ENCODE assay signal across 1 cellular context in genomic region chr6:28281288-28282064, GRCh38.
A peak's percentile ranks its signal among the peaks of the same experiment; 100 is the strongest.
TF ChIP-seq lines count a peak whose summit lies in the region.

A gene with protein sequence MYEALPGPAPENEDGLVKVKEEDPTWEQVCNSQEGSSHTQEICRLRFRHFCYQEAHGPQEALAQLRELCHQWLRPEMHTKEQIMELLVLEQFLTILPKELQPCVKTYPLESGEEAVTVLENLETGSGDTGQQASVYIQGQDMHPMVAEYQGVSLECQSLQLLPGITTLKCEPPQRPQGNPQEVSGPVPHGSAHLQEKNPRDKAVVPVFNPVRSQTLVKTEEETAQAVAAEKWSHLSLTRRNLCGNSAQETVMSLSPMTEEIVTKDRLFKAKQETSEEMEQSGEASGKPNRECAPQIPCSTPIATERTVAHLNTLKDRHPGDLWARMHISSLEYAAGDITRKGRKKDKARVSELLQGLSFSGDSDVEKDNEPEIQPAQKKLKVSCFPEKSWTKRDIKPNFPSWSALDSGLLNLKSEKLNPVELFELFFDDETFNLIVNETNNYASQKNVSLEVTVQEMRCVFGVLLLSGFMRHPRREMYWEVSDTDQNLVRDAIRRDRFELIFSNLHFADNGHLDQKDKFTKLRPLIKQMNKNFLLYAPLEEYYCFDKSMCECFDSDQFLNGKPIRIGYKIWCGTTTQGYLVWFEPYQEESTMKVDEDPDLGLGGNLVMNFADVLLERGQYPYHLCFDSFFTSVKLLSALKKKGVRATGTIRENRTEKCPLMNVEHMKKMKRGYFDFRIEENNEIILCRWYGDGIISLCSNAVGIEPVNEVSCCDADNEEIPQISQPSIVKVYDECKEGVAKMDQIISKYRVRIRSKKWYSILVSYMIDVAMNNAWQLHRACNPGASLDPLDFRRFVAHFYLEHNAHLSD (plus strand): TSS chr6:28281572. CDS start chr6:28283814, 2,242 bp downstream.

TF ChIP-seq in HepG2, 621 proteins besides CTCF, POLR2A, EP300 and RAD21 (continued from another document and continues in another):
- TF ChIP-seq, protein P1, sequence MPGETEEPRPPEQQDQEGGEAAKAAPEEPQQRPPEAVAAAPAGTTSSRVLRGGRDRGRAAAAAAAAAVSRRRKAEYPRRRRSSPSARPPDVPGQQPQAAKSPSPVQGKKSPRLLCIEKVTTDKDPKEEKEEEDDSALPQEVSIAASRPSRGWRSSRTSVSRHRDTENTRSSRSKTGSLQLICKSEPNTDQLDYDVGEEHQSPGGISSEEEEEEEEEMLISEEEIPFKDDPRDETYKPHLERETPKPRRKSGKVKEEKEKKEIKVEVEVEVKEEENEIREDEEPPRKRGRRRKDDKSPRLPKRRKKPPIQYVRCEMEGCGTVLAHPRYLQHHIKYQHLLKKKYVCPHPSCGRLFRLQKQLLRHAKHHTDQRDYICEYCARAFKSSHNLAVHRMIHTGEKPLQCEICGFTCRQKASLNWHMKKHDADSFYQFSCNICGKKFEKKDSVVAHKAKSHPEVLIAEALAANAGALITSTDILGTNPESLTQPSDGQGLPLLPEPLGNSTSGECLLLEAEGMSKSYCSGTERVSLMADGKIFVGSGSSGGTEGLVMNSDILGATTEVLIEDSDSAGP (CRISPR knock-in tag; IDR thresholded peaks at IDR 0.05; ENCODE audit: borderline replicate concordance): peak; percentile 86
- TF ChIP-seq, protein P2, sequence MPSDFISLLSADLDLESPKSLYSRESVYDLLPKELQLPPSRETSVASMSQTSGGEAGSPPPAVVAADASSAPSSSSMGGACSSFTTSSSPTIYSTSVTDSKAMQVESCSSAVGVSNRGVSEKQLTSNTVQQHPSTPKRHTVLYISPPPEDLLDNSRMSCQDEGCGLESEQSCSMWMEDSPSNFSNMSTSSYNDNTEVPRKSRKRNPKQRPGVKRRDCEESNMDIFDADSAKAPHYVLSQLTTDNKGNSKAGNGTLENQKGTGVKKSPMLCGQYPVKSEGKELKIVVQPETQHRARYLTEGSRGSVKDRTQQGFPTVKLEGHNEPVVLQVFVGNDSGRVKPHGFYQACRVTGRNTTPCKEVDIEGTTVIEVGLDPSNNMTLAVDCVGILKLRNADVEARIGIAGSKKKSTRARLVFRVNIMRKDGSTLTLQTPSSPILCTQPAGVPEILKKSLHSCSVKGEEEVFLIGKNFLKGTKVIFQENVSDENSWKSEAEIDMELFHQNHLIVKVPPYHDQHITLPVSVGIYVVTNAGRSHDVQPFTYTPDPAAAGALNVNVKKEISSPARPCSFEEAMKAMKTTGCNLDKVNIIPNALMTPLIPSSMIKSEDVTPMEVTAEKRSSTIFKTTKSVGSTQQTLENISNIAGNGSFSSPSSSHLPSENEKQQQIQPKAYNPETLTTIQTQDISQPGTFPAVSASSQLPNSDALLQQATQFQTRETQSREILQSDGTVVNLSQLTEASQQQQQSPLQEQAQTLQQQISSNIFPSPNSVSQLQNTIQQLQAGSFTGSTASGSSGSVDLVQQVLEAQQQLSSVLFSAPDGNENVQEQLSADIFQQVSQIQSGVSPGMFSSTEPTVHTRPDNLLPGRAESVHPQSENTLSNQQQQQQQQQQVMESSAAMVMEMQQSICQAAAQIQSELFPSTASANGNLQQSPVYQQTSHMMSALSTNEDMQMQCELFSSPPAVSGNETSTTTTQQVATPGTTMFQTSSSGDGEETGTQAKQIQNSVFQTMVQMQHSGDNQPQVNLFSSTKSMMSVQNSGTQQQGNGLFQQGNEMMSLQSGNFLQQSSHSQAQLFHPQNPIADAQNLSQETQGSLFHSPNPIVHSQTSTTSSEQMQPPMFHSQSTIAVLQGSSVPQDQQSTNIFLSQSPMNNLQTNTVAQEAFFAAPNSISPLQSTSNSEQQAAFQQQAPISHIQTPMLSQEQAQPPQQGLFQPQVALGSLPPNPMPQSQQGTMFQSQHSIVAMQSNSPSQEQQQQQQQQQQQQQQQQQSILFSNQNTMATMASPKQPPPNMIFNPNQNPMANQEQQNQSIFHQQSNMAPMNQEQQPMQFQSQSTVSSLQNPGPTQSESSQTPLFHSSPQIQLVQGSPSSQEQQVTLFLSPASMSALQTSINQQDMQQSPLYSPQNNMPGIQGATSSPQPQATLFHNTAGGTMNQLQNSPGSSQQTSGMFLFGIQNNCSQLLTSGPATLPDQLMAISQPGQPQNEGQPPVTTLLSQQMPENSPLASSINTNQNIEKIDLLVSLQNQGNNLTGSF (CRISPR knock-in tag; IDR thresholded peaks at IDR 0.05): no peak
- TF ChIP-seq, protein P3, sequence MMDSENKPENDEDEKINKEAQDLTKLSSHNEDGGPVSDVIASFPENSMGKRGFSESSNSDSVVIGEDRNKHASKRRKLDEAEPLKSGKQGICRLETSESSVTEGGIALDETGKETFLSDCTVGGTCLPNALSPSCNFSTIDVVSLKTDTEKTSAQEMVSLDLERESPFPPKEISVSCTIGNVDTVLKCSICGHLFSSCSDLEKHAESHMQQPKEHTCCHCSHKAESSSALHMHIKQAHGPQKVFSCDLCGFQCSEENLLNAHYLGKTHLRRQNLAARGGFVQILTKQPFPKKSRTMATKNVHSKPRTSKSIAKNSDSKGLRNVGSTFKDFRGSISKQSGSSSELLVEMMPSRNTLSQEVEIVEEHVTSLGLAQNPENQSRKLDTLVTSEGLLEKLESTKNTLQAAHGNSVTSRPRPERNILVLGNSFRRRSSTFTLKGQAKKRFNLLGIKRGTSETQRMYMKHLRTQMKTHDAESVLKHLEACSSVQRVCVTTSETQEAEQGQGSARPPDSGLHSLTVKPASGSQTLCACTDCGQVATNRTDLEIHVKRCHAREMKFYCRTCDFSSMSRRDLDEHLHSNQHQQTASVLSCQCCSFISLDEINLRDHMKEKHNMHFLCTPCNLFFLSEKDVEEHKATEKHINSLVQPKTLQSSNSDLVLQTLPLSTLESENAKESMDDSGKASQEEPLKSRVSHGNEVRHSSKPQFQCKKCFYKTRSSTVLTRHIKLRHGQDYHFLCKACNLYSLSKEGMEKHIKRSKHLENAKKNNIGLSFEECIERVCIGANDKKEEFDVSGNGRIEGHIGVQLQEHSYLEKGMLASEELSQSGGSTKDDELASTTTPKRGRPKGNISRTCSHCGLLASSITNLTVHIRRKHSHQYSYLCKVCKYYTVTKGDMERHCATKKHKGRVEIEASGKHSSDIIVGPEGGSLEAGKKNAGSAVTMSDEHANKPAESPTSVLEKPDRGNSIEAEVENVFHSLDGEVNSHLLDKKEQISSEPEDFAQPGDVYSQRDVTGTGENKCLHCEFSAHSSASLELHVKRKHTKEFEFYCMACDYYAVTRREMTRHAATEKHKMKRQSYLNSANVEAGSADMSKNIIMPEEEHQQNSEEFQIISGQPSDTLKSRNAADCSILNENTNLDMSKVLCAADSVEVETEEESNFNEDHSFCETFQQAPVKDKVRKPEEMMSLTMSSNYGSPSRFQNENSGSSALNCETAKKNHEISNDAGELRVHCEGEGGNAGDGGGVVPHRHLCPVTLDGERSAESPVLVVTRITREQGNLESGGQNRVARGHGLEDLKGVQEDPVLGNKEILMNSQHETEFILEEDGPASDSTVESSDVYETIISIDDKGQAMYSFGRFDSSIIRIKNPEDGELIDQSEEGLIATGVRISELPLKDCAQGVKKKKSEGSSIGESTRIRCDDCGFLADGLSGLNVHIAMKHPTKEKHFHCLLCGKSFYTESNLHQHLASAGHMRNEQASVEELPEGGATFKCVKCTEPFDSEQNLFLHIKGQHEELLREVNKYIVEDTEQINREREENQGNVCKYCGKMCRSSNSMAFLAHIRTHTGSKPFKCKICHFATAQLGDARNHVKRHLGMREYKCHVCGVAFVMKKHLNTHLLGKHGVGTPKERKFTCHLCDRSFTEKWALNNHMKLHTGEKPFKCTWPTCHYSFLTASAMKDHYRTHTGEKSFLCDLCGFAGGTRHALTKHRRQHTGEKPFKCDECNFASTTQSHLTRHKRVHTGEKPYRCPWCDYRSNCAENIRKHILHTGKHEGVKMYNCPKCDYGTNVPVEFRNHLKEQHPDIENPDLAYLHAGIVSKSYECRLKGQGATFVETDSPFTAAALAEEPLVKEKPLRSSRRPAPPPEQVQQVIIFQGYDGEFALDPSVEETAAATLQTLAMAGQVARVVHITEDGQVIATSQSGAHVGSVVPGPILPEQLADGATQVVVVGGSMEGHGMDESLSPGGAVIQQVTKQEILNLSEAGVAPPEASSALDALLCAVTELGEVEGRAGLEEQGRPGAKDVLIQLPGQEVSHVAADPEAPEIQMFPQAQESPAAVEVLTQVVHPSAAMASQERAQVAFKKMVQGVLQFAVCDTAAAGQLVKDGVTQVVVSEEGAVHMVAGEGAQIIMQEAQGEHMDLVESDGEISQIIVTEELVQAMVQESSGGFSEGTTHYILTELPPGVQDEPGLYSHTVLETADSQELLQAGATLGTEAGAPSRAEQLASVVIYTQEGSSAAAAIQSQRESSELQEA (CRISPR knock-in tag; IDR thresholded peaks at IDR 0.05; ENCODE audit: not compliant biosample characterization): peak; percentile 79
- TF ChIP-seq ZBTB1 (CRISPR knock-in tag; IDR thresholded peaks at IDR 0.05; ENCODE audit: borderline replicate concordance) (no peak), ZNF770 (CRISPR knock-in tag; IDR thresholded peaks at IDR 0.05) (no peak), NFKBIZ (CRISPR knock-in tag; IDR thresholded peaks at IDR 0.05) (no peak), ZFY (CRISPR knock-in tag; IDR thresholded peaks at IDR 0.05) (peak; percentile 65), ZNF343 (CRISPR knock-in tag; IDR thresholded peaks at IDR 0.05) (no peak), NR0B2 (CRISPR knock-in tag; IDR thresholded peaks at IDR 0.05) (no peak), KLF15 (CRISPR knock-in tag; IDR thresholded peaks at IDR 0.05; ENCODE audit: borderline replicate concordance) (peak; percentile 84), SNAI1 (CRISPR knock-in tag; IDR thresholded peaks at IDR 0.05; ENCODE audit: borderline replicate concordance) (no peak; the same call in 1 of the 2 replicates), ZNF607 (CRISPR knock-in tag; IDR thresholded peaks at IDR 0.05; ENCODE audit: borderline replicate concordance) (no peak; the same call in 1 of the 2 replicates), ZBTB7B (CRISPR knock-in tag; IDR thresholded peaks at IDR 0.05) (peak; percentile 89), ZNF589 (CRISPR knock-in tag; conservative IDR thresholded peaks at IDR 0.05) (no peak), MED8 (CRISPR knock-in tag; IDR thresholded peaks at IDR 0.05; ENCODE audit: insufficient replicate concordance) (no peak), ZNF44 (CRISPR knock-in tag; IDR thresholded peaks at IDR 0.05) (no peak), IRF2 (CRISPR knock-in tag; IDR thresholded peaks at IDR 0.05) (peak; percentile 77), ZNF781 (CRISPR knock-in tag; IDR thresholded peaks at IDR 0.05; ENCODE audit: borderline replicate concordance, not compliant biosample characterization) (peak; percentile 92), ZNF496 (CRISPR knock-in tag; IDR thresholded peaks at IDR 0.05; ENCODE audit: insufficient replicate concordance) (no peak), ZFP1 (CRISPR knock-in tag; IDR thresholded peaks at IDR 0.05) (peak; percentile 40; the same call in 1 of the 2 replicates), ZNF746 (CRISPR knock-in tag; IDR thresholded peaks at IDR 0.05) (peak; percentile 57; the same call in 1 of the 2 replicates), ZNF710 (CRISPR knock-in tag; IDR thresholded peaks at IDR 0.05; ENCODE audit: borderline replicate concordance) (peak; percentile 59; the same call in 1 of the 2 replicates), GZF1 (CRISPR knock-in tag; IDR thresholded peaks at IDR 0.05) (peak; percentile 68; the same call in 1 of the 2 replicates), ATF3 (CRISPR knock-in tag; IDR thresholded peaks at IDR 0.05) (peak; percentile 67; the same call in 1 of the 2 replicates), YEATS2 (CRISPR knock-in tag; IDR thresholded peaks at IDR 0.05; ENCODE audit: borderline replicate concordance) (peak; percentile 87)
- TF ChIP-seq, protein P4, sequence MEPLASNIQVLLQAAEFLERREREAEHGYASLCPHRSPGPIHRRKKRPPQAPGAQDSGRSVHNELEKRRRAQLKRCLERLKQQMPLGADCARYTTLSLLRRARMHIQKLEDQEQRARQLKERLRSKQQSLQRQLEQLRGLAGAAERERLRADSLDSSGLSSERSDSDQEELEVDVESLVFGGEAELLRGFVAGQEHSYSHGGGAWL (CRISPR knock-in tag; IDR thresholded peaks at IDR 0.05): peak; percentile 79; the same call in 1 of the 2 replicates
- TF ChIP-seq, protein P5, sequence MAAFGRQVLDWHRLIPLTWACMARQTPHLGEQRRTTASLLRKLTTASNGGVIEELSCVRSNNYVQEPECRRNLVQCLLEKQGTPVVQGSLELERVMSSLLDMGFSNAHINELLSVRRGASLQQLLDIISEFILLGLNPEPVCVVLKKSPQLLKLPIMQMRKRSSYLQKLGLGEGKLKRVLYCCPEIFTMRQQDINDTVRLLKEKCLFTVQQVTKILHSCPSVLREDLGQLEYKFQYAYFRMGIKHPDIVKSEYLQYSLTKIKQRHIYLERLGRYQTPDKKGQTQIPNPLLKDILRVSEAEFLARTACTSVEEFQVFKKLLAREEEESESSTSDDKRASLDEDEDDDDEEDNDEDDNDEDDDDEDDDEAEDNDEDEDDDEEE (CRISPR knock-in tag; IDR thresholded peaks at IDR 0.05): no peak
